ENCODE assay signal across 20 cellular contexts in genomic region chr9:100641166-100641565, GRCh38.
DNase-seq lines count a peak whose midpoint lies in the region; ATAC-seq and TF ChIP-seq lines count a peak whose summit lies in the region.
"Had no signal": no experiment of that assay in that cellular context is flagged by ENCODE, and none has a peak within 500 bp of the region (broad histone marks: within the 10 kb centered on the region; RNA-seq: fewer than 3 reads in every experiment).

No MANE protein-coding gene starts in this region.

- no peaks in the 10 kb centered on the region for H3K79me1 ChIP-seq in mesendoderm (ENCODE audit: low read length)

- TF ChIP-seq POLR2A in esophagus squamous epithelium (IDR thresholded peaks at IDR 0.05) = no peak

- H3K4me2 ChIP-seq in GM23338 (no peak overlapping the region), mesendoderm (ENCODE audit: low read length) (no peak overlapping the region)
- H3K4me2 ChIP-seq: A549; BLaER1 treated with 17β-estradiol and CSF1 and Interleukin-3, amounts not matched to agents 10 nM and 100 nM had no signal

- intact Hi-C loops in esophagus squamous epithelium (cut with DNase I) = no loop called here

- H3K27me3 ChIP-seq in GM23338 (ENCODE audit: insufficient read depth) = no peaks in the 10 kb centered on the region
- no peaks in the 10 kb centered on the region for H3K27me3 ChIP-seq in endodermal cell (ENCODE audit: control insufficient read depth, insufficient read depth, low read length, poor library complexity, severe bottlenecking)
- no peaks in the 10 kb centered on the region for H3K27me3 ChIP-seq in mesendoderm (ENCODE audit: insufficient read depth, low read length, poor library complexity)
- H3K27me3 ChIP-seq in esophagus squamous epithelium = no peaks in the 10 kb centered on the region
- H3K27me3 ChIP-seq: BE2C; BLaER1 treated with 17β-estradiol and CSF1 and Interleukin-3, amounts not matched to agents 10 nM and 100 nM had no signal

- no peak overlapping the region for H3K9ac ChIP-seq in endodermal cell (ENCODE audit: extremely low read depth, low read length, poor library complexity, severe bottlenecking)
- no peak overlapping the region for H3K9ac ChIP-seq in mesendoderm (ENCODE audit: low read length)
- H3K9ac ChIP-seq: BLaER1 treated with 17β-estradiol and CSF1 and Interleukin-3, amounts not matched to agents 10 nM and 100 nM had no signal

- H3K9me3 ChIP-seq in endodermal cell (ENCODE audit: control insufficient read depth, low read length) (no peaks in the 10 kb centered on the region), esophagus squamous epithelium (no peaks in the 10 kb centered on the region)
- H3K9me3 ChIP-seq: A549, BE2C had no signal

- TF ChIP-seq CTCF in GM23338 (conservative IDR thresholded peaks at IDR 0.05; ENCODE audit: low read depth in 2 of 2) (0 out of 4 replicates have a peak, but pooled peaks of 1 of the 2 experiments have one; percentile 20), endodermal cell (conservative IDR thresholded peaks at IDR 0.05) (peak; percentile 59), esophagus squamous epithelium (IDR thresholded peaks at IDR 0.05) (no peak)

- peak; percentile 73 for ATAC-seq in GM23338
- no peak for ATAC-seq in activated T-cell treated with anti-CD3 and anti-CD28 coated beads, Interleukin-2, amount 50 U/mL, for 72 hours (replicated peaks in 1 of 2)
- ATAC-seq: A549 had no signal

- H3K4me1 Mint-ChIP-seq in GM23338 (peaks cover 26% of the 10 kb centered on the region), endodermal cell (peaks cover 21% of the 10 kb centered on the region)
- H3K4me1 Mint-ChIP-seq in activated T-cell treated with anti-CD3 and anti-CD28 coated beads, Interleukin-2, amount 50 U/mL, for 72 hours (ENCODE audit: low read depth) = no peaks in the 10 kb centered on the region
- H3K4me1 Mint-ChIP-seq: CD14-positive monocyte; CD8-positive, alpha-beta memory T cell had no signal

- H3K36me3 ChIP-seq in GM23338 (ENCODE audit: insufficient read depth) = no peaks in the 10 kb centered on the region
- H3K36me3 ChIP-seq in endodermal cell (ENCODE audit: control insufficient read depth, insufficient read depth, low read length) = no peaks in the 10 kb centered on the region
- H3K36me3 ChIP-seq in mesendoderm (ENCODE audit: control insufficient read depth, insufficient read depth, low read length) = no peaks in the 10 kb centered on the region
- no peaks in the 10 kb centered on the region for H3K36me3 ChIP-seq in esophagus squamous epithelium
- H3K36me3 ChIP-seq: BE2C; BLaER1 treated with 17β-estradiol and CSF1 and Interleukin-3, amounts not matched to agents 10 nM and 100 nM had no signal

- no peak overlapping the region for H2AK5ac ChIP-seq in mesendoderm (ENCODE audit: low read length)

- no peak overlapping the region for H3K4me3 Mint-ChIP-seq in GM23338
- no peak overlapping the region for H3K4me3 Mint-ChIP-seq in endodermal cell
- H3K4me3 Mint-ChIP-seq in activated T-cell treated with anti-CD3 and anti-CD28 coated beads, Interleukin-2, amount 50 U/mL, for 72 hours = no peak overlapping the region
- H3K4me3 Mint-ChIP-seq: CD14-positive monocyte; CD4-positive, alpha-beta T cell; CD8-positive, alpha-beta memory T cell had no signal

- H3K27me3 Mint-ChIP-seq in GM23338 (ENCODE audit: insufficient read depth, low read depth, poor library complexity) (peaks cover 2% of the 10 kb centered on the region), endodermal cell (ENCODE audit: insufficient read depth) (peaks cover 6% of the 10 kb centered on the region)
- peaks cover 8% of the 10 kb centered on the region for H3K27me3 Mint-ChIP-seq in activated T-cell treated with anti-CD3 and anti-CD28 coated beads, Interleukin-2, amount 50 U/mL, for 72 hours (ENCODE audit: low read depth)

- DNase-seq in GM23338 (ENCODE audit: low spot score) = peak; percentile 41
- DNase-seq in NCI-H524 (lab: John Stamatoyannopoulos, UW) = peak; percentile 25 to 75
- no peak for DNase-seq in endodermal cell
- peak; percentile 18 for DNase-seq in mesendoderm
- no peak for DNase-seq in esophagus squamous epithelium (lab: John Stamatoyannopoulos, UW)
- DNase-seq in activated T-cell treated with anti-CD3 and anti-CD28 coated beads, Interleukin-2, amount 50 U/mL, for 72 hours = no peak
- no peak for DNase-seq in mesenteric fat pad (ENCODE audit: low spot score)
- DNase-seq: 8988T; ACHN; AML-193; BE2C; CD4-positive, alpha-beta T cell; CD8-positive, alpha-beta memory T cell; DMS153; DND-41; GOT3; HCEC 1CT had no signal

- H3K4me3 ChIP-seq in GM23338 = no peak overlapping the region
- H3K4me3 ChIP-seq in endodermal cell (ENCODE audit: low read length) = no peak overlapping the region
- H3K4me3 ChIP-seq in mesendoderm (ENCODE audit: low read length) = no peak overlapping the region
- no peak overlapping the region for H3K4me3 ChIP-seq in esophagus squamous epithelium
- H3K4me3 ChIP-seq: A549; BLaER1 treated with 17β-estradiol and CSF1 and Interleukin-3, amounts not matched to agents 10 nM and 100 nM had no signal

- no peak overlapping the region for H3K18ac ChIP-seq in mesendoderm (ENCODE audit: low read length)

- no peak overlapping the region for H2BK15ac ChIP-seq in mesendoderm (replicated peaks; ENCODE audit: low read depth)

- H3K27ac ChIP-seq in GM23338 (ENCODE audit: low read depth) (no peak overlapping the region), endodermal cell (ENCODE audit: low read depth, low read length) (no peak overlapping the region), mesendoderm (ENCODE audit: low read depth, low read length) (no peak overlapping the region), esophagus squamous epithelium (no peak overlapping the region)
- H3K27ac ChIP-seq: A549; BLaER1 treated with 17β-estradiol and CSF1 and Interleukin-3, amounts not matched to agents 10 nM and 100 nM had no signal

- no peak overlapping the region for H4K8ac ChIP-seq in mesendoderm (ENCODE audit: low read depth, low read length)

- no peaks in the 10 kb centered on the region for H3K9me2 ChIP-seq in GM23338 (ENCODE audit: insufficient read depth)

- H3K9me3 Mint-ChIP-seq in GM23338 = peaks cover 21% of the 10 kb centered on the region
- peaks cover 15% of the 10 kb centered on the region for H3K9me3 Mint-ChIP-seq in endodermal cell
- H3K9me3 Mint-ChIP-seq in activated T-cell treated with anti-CD3 and anti-CD28 coated beads, Interleukin-2, amount 50 U/mL, for 72 hours = peaks cover 6 to 9% of the 10 kb centered on the region in 2 donors

- H2AFZ ChIP-seq in GM23338 = no peak overlapping the region

- no peak overlapping the region for H2BK5ac ChIP-seq in mesendoderm (ENCODE audit: low read length)

- WGBS in endodermal cell (ENCODE audit: insufficient coverage in 1 of 2, insufficient read length in 1 of 2), 2 experiments = 88% methylated on average over 2 of the region's 2 CpGs; no CpG with 5 or more reads in 1 of the 2 experiments
- no CpG with 5 or more reads among the region's 2 CpGs for WGBS in mesendoderm (ENCODE audit: extremely low coverage, insufficient coverage, low lambda C conversion rate)
- WGBS in esophagus squamous epithelium, 2 donors = 73 to 86% methylated on average over 2 of the region's 2 CpGs

- no peaks in the 10 kb centered on the region for H3K79me2 ChIP-seq in GM23338 (replicated peaks; ENCODE audit: insufficient read depth)
- H3K79me2 ChIP-seq in mesendoderm (ENCODE audit: control insufficient read depth, insufficient read depth, low read length) = no peaks in the 10 kb centered on the region

- H3K23ac ChIP-seq in mesendoderm (ENCODE audit: low read length) = no peak overlapping the region

- H3K36me3 Mint-ChIP-seq in GM23338 (ENCODE audit: low read depth) (peaks cover 12% of the 10 kb centered on the region), endodermal cell (ENCODE audit: low read depth) (no peaks in the 10 kb centered on the region)
- peaks cover 1 to 4% of the 10 kb centered on the region in 2 donors for H3K36me3 Mint-ChIP-seq in activated T-cell treated with anti-CD3 and anti-CD28 coated beads, Interleukin-2, amount 50 U/mL, for 72 hours (ENCODE audit: insufficient read depth in 2 of 2)
- H3K36me3 Mint-ChIP-seq: CD14-positive monocyte had no signal

- H3K4ac ChIP-seq in mesendoderm (ENCODE audit: low read depth, low read length) = no peak overlapping the region

- H3K56ac ChIP-seq in mesendoderm (ENCODE audit: low read length) = no peak overlapping the region

- no peaks in the 10 kb centered on the region for H3F3A ChIP-seq in GM23338 (replicated peaks; ENCODE audit: low read depth)

- no peaks in the 10 kb centered on the region for H4K20me1 ChIP-seq in GM23338 (replicated peaks; ENCODE audit: insufficient read depth)
- H4K20me1 ChIP-seq: BLaER1 treated with 17β-estradiol and CSF1 and Interleukin-3, amounts not matched to agents 10 nM and 100 nM had no signal

- H3K27ac Mint-ChIP-seq in GM23338 (no peak overlapping the region), endodermal cell (no peak overlapping the region)
- no peak overlapping the region for H3K27ac Mint-ChIP-seq in activated T-cell treated with anti-CD3 and anti-CD28 coated beads, Interleukin-2, amount 50 U/mL, for 72 hours
- H3K27ac Mint-ChIP-seq: CD14-positive monocyte; CD4-positive, alpha-beta T cell; CD8-positive, alpha-beta memory T cell had no signal

- H3K4me1 ChIP-seq in GM23338 (ENCODE audit: insufficient read depth) (peaks cover 28% of the 10 kb centered on the region), endodermal cell (ENCODE audit: control insufficient read depth, insufficient read depth, low read length) (no peaks in the 10 kb centered on the region), mesendoderm (ENCODE audit: control insufficient read depth, low read depth, low read length) (peaks cover 3% of the 10 kb centered on the region), esophagus squamous epithelium (no peaks in the 10 kb centered on the region)
- H3K4me1 ChIP-seq: A549; BE2C; BLaER1 treated with 17β-estradiol and CSF1 and Interleukin-3, amounts not matched to agents 10 nM and 100 nM had no signal

- no peak overlapping the region for H4K5ac ChIP-seq in mesendoderm (ENCODE audit: low read length)

- H2BK120ac ChIP-seq in mesendoderm (ENCODE audit: low read depth, low read length) = no peak overlapping the region

TF ChIP-seq in GM23338, 12 proteins besides CTCF, POLR2A, EP300 and RAD21 (continues in another document):
- TF ChIP-seq ZNF331 (CRISPR knock-in tag; IDR thresholded peaks at IDR 0.05; ENCODE audit: low read depth) (no peak), ZNF114 (CRISPR knock-in tag; IDR thresholded peaks at IDR 0.05) (no peak), EZH2phosphoT487 (IDR thresholded peaks at IDR 0.05; ENCODE audit: unreplicated experiment) (no peak), ETS1 (IDR thresholded peaks at IDR 0.05) (no peak), JUNB (IDR thresholded peaks at IDR 0.05; ENCODE audit: unreplicated experiment) (no peak)

Comparison
In these comparisons a context has a peak if more than half of its experiments do, and no peak if none do; other contexts are left out.
1. DNase-seq: peak in GM23338 (single experiment), NCI-H524 (2 of 2) and mesendoderm (single experiment); none in endodermal cell (single experiment), esophagus squamous epithelium (single experiment), activated T-cell treated with anti-CD3 and anti-CD28 coated beads, Interleukin-2, amount 50 U/mL, for 72 hours (0 of 2) and mesenteric fat pad (single experiment).